Comparison of ENCODE assay signal across 8 cellular contexts in the genomic region with DNA sequence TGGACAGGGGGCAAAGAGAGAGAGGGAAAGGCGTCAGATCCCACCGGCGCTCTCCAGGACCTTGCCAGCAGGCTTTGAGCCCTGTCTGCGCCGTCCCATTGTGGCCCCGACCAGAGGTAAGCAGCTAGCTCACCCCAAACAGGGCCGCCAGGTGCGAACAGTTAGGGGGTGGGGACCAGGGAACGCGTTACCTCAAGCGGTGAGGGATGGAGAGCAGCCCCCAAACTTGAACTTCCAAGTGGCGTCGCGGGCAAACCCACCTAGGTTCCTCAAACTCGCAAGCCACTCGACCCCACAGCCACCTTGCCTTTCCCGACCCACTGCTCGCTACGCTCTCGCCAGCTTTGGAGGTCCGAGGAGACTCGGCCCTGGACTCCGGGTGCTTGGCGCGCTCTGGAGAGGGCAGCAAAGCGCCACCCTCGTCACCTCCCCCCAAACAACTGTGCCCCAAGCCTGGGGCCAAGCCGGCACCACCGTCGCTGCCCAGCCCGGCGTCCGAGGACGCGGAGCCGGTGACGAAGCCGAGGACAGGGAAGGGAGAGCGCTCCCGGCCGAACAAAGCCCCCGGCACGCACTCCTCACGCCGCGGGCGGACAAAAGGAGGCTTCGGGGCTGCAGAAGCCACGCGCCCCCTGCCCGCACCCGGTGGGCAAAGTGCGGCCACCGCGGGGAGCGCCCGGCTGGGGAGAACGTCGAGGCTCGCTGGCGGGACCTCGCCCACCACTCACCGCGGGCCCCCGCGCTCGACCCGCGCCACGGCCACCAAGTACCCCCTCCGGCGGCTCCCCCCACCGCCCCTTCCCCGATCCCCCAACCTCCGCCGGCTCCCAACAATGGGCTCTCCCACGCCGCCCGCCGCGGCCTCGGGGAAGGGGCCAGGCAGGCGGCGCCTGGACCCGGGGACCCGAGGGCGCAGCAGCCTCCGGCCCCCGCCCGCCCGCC. TPM values are rescaled to one million over a fixed set of nuclear protein-coding genes. Genes with fewer than 3 reads are reported as not detected.
DNase-seq lines count a peak whose midpoint lies in the region; FAIRE-seq and TF ChIP-seq lines count a peak whose summit lies in the region.

No MANE protein-coding gene starts in this region.

- TF ChIP-seq POLR2A in H54 (IDR thresholded peaks at IDR 0.05; ENCODE audit: low read depth, low read length): peak; percentile 18; the same call in 1 of the 2 replicates

- H3K4me1 ChIP-seq in BE2C: peaks cover 17% of the 10 kb centered on the region
- peaks cover 53% of the 10 kb centered on the region for H3K4me1 ChIP-seq in neuron (ENCODE audit: insufficient read depth, low read length)

- no peak for FAIRE-seq in H54 (lab: Jason Lieb, UNC)

- no peak overlapping the region for H2AFZ ChIP-seq in neuron (ENCODE audit: low read depth, low read length)

- peak overlapping the region; percentile 69 for H3K4me3 ChIP-seq in BE2C (ENCODE audit: low read depth, low read length)
- peak overlapping the region; percentile 77 for H3K4me3 ChIP-seq in WI38 (ENCODE audit: low read depth, low read length)
- H3K4me3 ChIP-seq in fibroblast of mammary gland (ENCODE audit: control insufficient read depth, low read depth, low read length): peak overlapping the region; percentile 58
- peak overlapping the region; percentile 97 for H3K4me3 ChIP-seq in neuron (ENCODE audit: low read length)

- H3K27me3 ChIP-seq in BE2C (no peaks in the 10 kb centered on the region), neuron (ENCODE audit: insufficient read depth, low read length) (no peaks in the 10 kb centered on the region)

- DNase-seq in BE2C: peak; percentile 20
- DNase-seq in H54 (ENCODE audit: insufficient read length, low spot score): peak; percentile 42
- DNase-seq in fibroblast of mammary gland (ENCODE audit: low read depth): no peak
- DNase-seq in NCI-H1694 (lab: John Stamatoyannopoulos, UW): no peak
- DNase-seq in GM13977 (ENCODE audit: low spot score): no peak
- DNase-seq in UCSD-AML1 (lab: John Stamatoyannopoulos, UW; ENCODE audit: unreplicated experiment): no peak

- TF ChIP-seq CTCF in BE2C (IDR thresholded peaks at IDR 0.05; ENCODE audit: low read depth, low read length): no peak
- TF ChIP-seq CTCF in WI38 (IDR thresholded peaks at IDR 0.05; ENCODE audit: low read depth, low read length): no peak
- TF ChIP-seq CTCF in fibroblast of mammary gland (conservative IDR thresholded peaks at IDR 0.05; ENCODE audit: control insufficient read depth, insufficient read depth, low read depth, low read length): no peak
- TF ChIP-seq CTCF in GM13977 (IDR thresholded peaks at IDR 0.05; ENCODE audit: extremely low read depth, insufficient read depth, missing control alignments): no peak

- no peaks in the 10 kb centered on the region for H3K9me3 ChIP-seq in BE2C
- no peaks in the 10 kb centered on the region for H3K9me3 ChIP-seq in neuron (ENCODE audit: low read length)

- in situ Hi-C loops in GM13977 (cut with MboI; ENCODE audit: low pct_unique_long_range_greater_than_20kb, low sequenced_read_pairs, unreplicated experiment): no loop called here

- H3K36me3 ChIP-seq in BE2C (peaks cover 30% of the 10 kb centered on the region), neuron (ENCODE audit: insufficient read depth, low read length) (peaks cover 42% of the 10 kb centered on the region)

RNA-seq across cellular contexts. Expression of a gene that starts 1.0 kb away (rescaled TPM):
- polyA plus RNA-seq in BE2C (2012; ENCODE audit: insufficient read depth, insufficient read length, low read depth): 91.5 TPM

Comparison
In these comparisons a context has a peak if more than half of its experiments do, and no peak if none do; other contexts are left out.
1. DNase-seq: peak in BE2C (single experiment) and H54 (single experiment); none in fibroblast of mammary gland (single experiment), NCI-H1694 (single experiment), GM13977 (single experiment) and UCSD-AML1 (single experiment).
2. Peak in every context shown above with its lines, with median percentiles within 50 percentile points of each other: H3K4me3 ChIP-seq.